17 cellular contexts compared by ENCODE assay signal in the genomic region with DNA sequence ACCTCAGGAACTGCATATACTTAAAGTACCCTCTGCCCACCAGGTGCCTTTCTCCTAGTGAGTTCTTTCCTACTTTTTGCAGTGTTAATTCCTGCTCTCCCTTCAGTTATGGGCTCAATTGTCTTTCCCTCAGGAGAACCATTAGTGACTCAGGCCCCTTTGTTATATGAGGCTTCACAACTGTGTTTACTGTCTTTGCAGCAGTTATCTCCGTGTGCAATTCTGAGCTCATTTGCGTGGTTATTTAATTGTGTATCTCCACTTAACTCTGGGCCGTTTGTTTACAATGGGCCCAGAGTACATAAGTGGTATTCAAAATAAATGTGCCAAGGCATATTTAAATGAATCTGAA. TPM values are rescaled to one million over a fixed set of nuclear protein-coding genes. Genes with fewer than 3 reads are reported as not detected.
DNase-seq lines count a peak whose midpoint lies in the region; ATAC-seq and TF ChIP-seq lines count a peak whose summit lies in the region.
"Had no signal": no experiment of that assay in that cellular context is flagged by ENCODE, and none has a peak within 500 bp of the region (broad histone marks: within the 10 kb centered on the region; RNA-seq: fewer than 3 reads in every experiment).

No MANE protein-coding gene starts in this region.

- DNase-seq in NCI-H2107 treated with DMSO at 0.1 percent for 48 hours (lab: John Stamatoyannopoulos, UW; ENCODE audit: unreplicated experiment) (peak; percentile 89), NCI-H2107 (lab: John Stamatoyannopoulos, UW) (no peak), NCI-H2081 treated with DMSO at 0.1 percent for 48 hours (lab: John Stamatoyannopoulos, UW) (peak; percentile 65), coronary artery (ENCODE audit: low spot score) (no peak), hippocampal formation (lab: John Stamatoyannopoulos, UW) (no peak)
- DNase-seq: 8988T; activated naive CD4-positive, alpha-beta T cell treated with anti-CD3 and anti-CD28 coated beads, Interleukin-2, amount 50 U/mL, for 16 hours; psoas muscle; stimulated activated CD4-positive, alpha-beta T cell treated with anti-CD3 and anti-CD28 coated beads, Interleukin-2, amount 100 ng/mL, for 24 hours; T-cell had no signal

- peak overlapping the region; percentile 20 for H3K27ac Mint-ChIP-seq in activated T-helper 17 cell treated with anti-CD3 and anti-CD28 coated beads, Interleukin-2, amount 50 U/mL, for 72 hours

- H3K36me3 ChIP-seq in neutrophil: peaks cover 19% of the 10 kb centered on the region

- H3K36me3 Mint-ChIP-seq in activated T-helper 17 cell treated with anti-CD3 and anti-CD28 coated beads, Interleukin-2, amount 50 U/mL, for 72 hours (ENCODE audit: low read depth): peaks cover 81% of the 10 kb centered on the region

- no peak for ATAC-seq in activated T-helper 17 cell treated with anti-CD3 and anti-CD28 coated beads, Interleukin-2, amount 50 U/mL, for 72 hours (replicated peaks)
- ATAC-seq in HG02588 (IDR thresholded peaks at IDR 0.05; ENCODE audit: unreplicated experiment): no peak
- ATAC-seq: psoas muscle, T-cell had no signal

- no peaks in the 10 kb centered on the region for H3K9me3 ChIP-seq in neutrophil
- H3K9me3 ChIP-seq: esophagus muscularis mucosa, psoas muscle had no signal

- TF ChIP-seq CTCF in neutrophil (IDR thresholded peaks at IDR 0.05): no peak
- no peak for TF ChIP-seq CTCF in coronary artery (IDR thresholded peaks at IDR 0.05)

- H3K27ac ChIP-seq in neutrophil (peak overlapping the region; percentile 26), coronary artery (no peak overlapping the region)
- H3K27ac ChIP-seq: esophagus muscularis mucosa, psoas muscle had no signal

- no peaks in the 10 kb centered on the region for H3K27me3 Mint-ChIP-seq in activated T-helper 17 cell treated with anti-CD3 and anti-CD28 coated beads, Interleukin-2, amount 50 U/mL, for 72 hours
- H3K27me3 Mint-ChIP-seq: central memory CD8-positive, alpha-beta T cell; T-cell had no signal

- H3K27me3 ChIP-seq in neutrophil: no peaks in the 10 kb centered on the region
- H3K27me3 ChIP-seq: esophagus muscularis mucosa had no signal

- H3K9me3 Mint-ChIP-seq in activated T-helper 17 cell treated with anti-CD3 and anti-CD28 coated beads, Interleukin-2, amount 50 U/mL, for 72 hours: no peaks in the 10 kb centered on the region
- H3K9me3 Mint-ChIP-seq: central memory CD8-positive, alpha-beta T cell; T-cell had no signal

- H3K4me1 Mint-ChIP-seq in activated T-helper 17 cell treated with anti-CD3 and anti-CD28 coated beads, Interleukin-2, amount 50 U/mL, for 72 hours: peaks cover 41% of the 10 kb centered on the region

- H3K4me1 ChIP-seq in neutrophil (ENCODE audit: control insufficient read depth in 1 of 2, insufficient read depth in 1 of 2, low read depth in 1 of 2, low read length in 1 of 2): peaks cover 19 to 45% of the 10 kb centered on the region in 2 experiments
- H3K4me1 ChIP-seq: psoas muscle had no signal

- H3K4me3 ChIP-seq in neutrophil (ENCODE audit: low read depth in 1 of 2, low read length in 1 of 2): no peak overlapping the region
- H3K4me3 ChIP-seq in coronary artery: no peak overlapping the region
- H3K4me3 ChIP-seq: esophagus muscularis mucosa, psoas muscle had no signal

- H3K4me3 Mint-ChIP-seq in activated T-helper 17 cell treated with anti-CD3 and anti-CD28 coated beads, Interleukin-2, amount 50 U/mL, for 72 hours: no peak overlapping the region
- H3K4me3 Mint-ChIP-seq: central memory CD8-positive, alpha-beta T cell; T-cell had no signal

RNA-seq across cellular contexts. Expression of gene FBXO38, which starts 9.6 kb away (rescaled TPM):
- total RNA-seq in activated T-helper 17 cell treated with anti-CD3 and anti-CD28 coated beads, Interleukin-2, amount 50 U/mL, for 72 hours: 10 to 100 TPM; 44.1 to 53.0 TPM

RNA-seq across cellular contexts. Expression of gene SPINK9, which starts 58.0 kb away (rescaled TPM):
- total RNA-seq in activated T-helper 17 cell treated with anti-CD3 and anti-CD28 coated beads, Interleukin-2, amount 50 U/mL, for 72 hours: not detected
- total RNA-seq: esophagus muscularis mucosa, MCF 10A, psoas muscle, T-cell, ureter had no signal

Comparison
In these comparisons a context has a peak if more than half of its experiments do, and no peak if none do; other contexts are left out.
1. DNase-seq: peak in NCI-H2107 treated with DMSO at 0.1 percent for 48 hours (single experiment) and NCI-H2081 treated with DMSO at 0.1 percent for 48 hours (single experiment); none in NCI-H2107 (single experiment), coronary artery (single experiment) and hippocampal formation (0 of 2).